In genomic region chr6:2952557-2953095, GRCh38 we compare ENCODE assay signal across 8 cellular contexts. TPM values are rescaled to one million over a fixed set of nuclear protein-coding genes. Genes with fewer than 3 reads are reported as not detected.
DNase-seq lines count a peak whose midpoint lies in the region; ATAC-seq and TF ChIP-seq lines count a peak whose summit lies in the region.

No MANE protein-coding gene starts in this region.

- H3K27me3 Mint-ChIP-seq in activated naive CD8-positive, alpha-beta T cell treated with anti-CD3 and anti-CD28 coated beads, Interleukin-2, amount 50 U/mL, for 24 hours, result no peaks in the 10 kb centered on the region
- no peaks in the 10 kb centered on the region for H3K27me3 Mint-ChIP-seq in progenitor cell of endocrine pancreas

- H3K4me1 Mint-ChIP-seq in activated naive CD8-positive, alpha-beta T cell treated with anti-CD3 and anti-CD28 coated beads, Interleukin-2, amount 50 U/mL, for 24 hours, result peaks cover 13% of the 10 kb centered on the region
- peaks cover 14% of the 10 kb centered on the region for H3K4me1 Mint-ChIP-seq in progenitor cell of endocrine pancreas (ENCODE audit: low read depth)

- ATAC-seq in HG03354 (IDR thresholded peaks at IDR 0.05; ENCODE audit: poor library complexity, severe bottlenecking, unreplicated experiment) (peak; percentile 55), left cardiac atrium (peak; percentile 74 to 81), GM18520 (IDR thresholded peaks at IDR 0.05; ENCODE audit: unreplicated experiment) (no peak)
- peak; percentile 82 for ATAC-seq in activated naive CD8-positive, alpha-beta T cell treated with anti-CD3 and anti-CD28 coated beads, Interleukin-2, amount 50 U/mL, for 24 hours

- H3K4me3 Mint-ChIP-seq in activated naive CD8-positive, alpha-beta T cell treated with anti-CD3 and anti-CD28 coated beads, Interleukin-2, amount 50 U/mL, for 24 hours, result peak overlapping the region; percentile 58
- H3K4me3 Mint-ChIP-seq in progenitor cell of endocrine pancreas (ENCODE audit: low read depth), result no peak overlapping the region

- DNase-seq in NCI-H1436 (lab: John Stamatoyannopoulos, UW) (peak; percentile 57), NCI-H1436 treated with DMSO at 0.1 percent for 48 hours (lab: John Stamatoyannopoulos, UW) (no peak), SIG-M5 treated with dmso at 0.1 percent for 504 hours (lab: John Stamatoyannopoulos, UW; ENCODE audit: unreplicated experiment) (peak; percentile 58), left cardiac atrium (peak; percentile 79), progenitor cell of endocrine pancreas (ENCODE audit: low spot score, unreplicated experiment) (peak; percentile 69)
- DNase-seq in activated naive CD8-positive, alpha-beta T cell treated with anti-CD3 and anti-CD28 coated beads, Interleukin-2, amount 50 U/mL, for 24 hours, result peak; percentile 62

- TF ChIP-seq CTCF in progenitor cell of endocrine pancreas (IDR thresholded peaks at IDR 0.05; ENCODE audit: unreplicated experiment), result peak; percentile 90

- peaks cover 16% of the 10 kb centered on the region for H3K36me3 Mint-ChIP-seq in activated naive CD8-positive, alpha-beta T cell treated with anti-CD3 and anti-CD28 coated beads, Interleukin-2, amount 50 U/mL, for 24 hours (ENCODE audit: low read depth)
- peaks cover 52% of the 10 kb centered on the region for H3K36me3 Mint-ChIP-seq in progenitor cell of endocrine pancreas (ENCODE audit: insufficient read depth)

- H3K27ac Mint-ChIP-seq in activated naive CD8-positive, alpha-beta T cell treated with anti-CD3 and anti-CD28 coated beads, Interleukin-2, amount 50 U/mL, for 24 hours, result peak overlapping the region; percentile 56
- H3K27ac Mint-ChIP-seq in progenitor cell of endocrine pancreas, result no peak overlapping the region

- no peaks in the 10 kb centered on the region for H3K9me3 Mint-ChIP-seq in activated naive CD8-positive, alpha-beta T cell treated with anti-CD3 and anti-CD28 coated beads, Interleukin-2, amount 50 U/mL, for 24 hours
- H3K9me3 Mint-ChIP-seq in progenitor cell of endocrine pancreas (ENCODE audit: low read depth), result no peaks in the 10 kb centered on the region

- intact Hi-C loops in left cardiac atrium (cut with DNase I), result loop anchor here in 1 of 2 donors (2.0 kb wide), 1 partner anchor 36 kb away; no protein-coding TSS in a partner anchor

RNA-seq across cellular contexts. Expression of gene SERPINB6, which starts 18.7 kb away (rescaled TPM):
- total RNA-seq in left cardiac atrium, result 100 to 1,000 TPM; 218 to 225 TPM
- 220 and 226 TPM in 2 replicates for total RNA-seq in progenitor cell of endocrine pancreas

RNA-seq across cellular contexts. Expression of gene NQO2, which starts 47.1 kb away (rescaled TPM):
- total RNA-seq in left cardiac atrium, result 10 to 100 TPM; 46.2 to 53.8 TPM
- total RNA-seq in progenitor cell of endocrine pancreas, result 41.3 and 45.8 TPM in 2 replicates

RNA-seq across cellular contexts. Expression of gene SERPINB9, which starts 49.5 kb away (rescaled TPM):
- total RNA-seq in left cardiac atrium, result 10 to 100 TPM in 1 of 2 donors, 1 to 10 TPM in 1; 3.8 to 14.4 TPM
- total RNA-seq in progenitor cell of endocrine pancreas, result 6.5 and 7.6 TPM in 2 replicates
